In genomic region chr1:203794764-203795381, GRCh38 we compare ENCODE assay signal across 9 cellular contexts. TPM values are rescaled to one million over a fixed set of nuclear protein-coding genes. Genes with fewer than 3 reads are reported as not detected.
DNase-seq lines count a peak whose midpoint lies in the region; FAIRE-seq and TF ChIP-seq lines count a peak whose summit lies in the region.
"Had no signal": no experiment of that assay in that cellular context is flagged by ENCODE, and none has a peak within 500 bp of the region (broad histone marks: within the 10 kb centered on the region; RNA-seq: fewer than 3 reads in every experiment).

No MANE protein-coding gene starts in this region.

- peaks cover 44% of the 10 kb centered on the region for H3K79me2 ChIP-seq in OCI-LY3 (ENCODE audit: low read length)

- no peak for TF ChIP-seq CTCF in C4-2B (conservative IDR thresholded peaks at IDR 0.05)
- no peak for TF ChIP-seq CTCF in OCI-LY3 (IDR thresholded peaks at IDR 0.05; ENCODE audit: low read depth, low read length)
- TF ChIP-seq CTCF in neural crest cell (conservative IDR thresholded peaks at IDR 0.05), result no peak

- H3K27me3 Mint-ChIP-seq in neural crest cell (ENCODE audit: low read depth), result peaks cover 3% of the 10 kb centered on the region

- H3K27ac ChIP-seq in C4-2B (peak overlapping the region; percentile 93), OCI-LY3 (ENCODE audit: low read length) (no peak overlapping the region)
- peak overlapping the region; percentile 88 for H3K27ac ChIP-seq in effector memory CD4-positive, alpha-beta T cell (ENCODE audit: insufficient read depth, low read length, poor library complexity, severe bottlenecking)

- H3K9ac ChIP-seq in OCI-LY3 (ENCODE audit: low read length), result peak overlapping the region; percentile 96

- H3K9me3 Mint-ChIP-seq in neural crest cell, result peaks cover 20% of the 10 kb centered on the region

- no peak for DNase-seq in effector memory CD4-positive, alpha-beta T cell
- no peak for DNase-seq in neural crest cell (ENCODE audit: low read depth, low spot score)
- DNase-seq in frontal cortex (ENCODE audit: low spot score in 2 of 2), result no peak
- DNase-seq in NCI-H1092 (lab: John Stamatoyannopoulos, UW), result no peak
- no peak for DNase-seq in cerebellum (ENCODE audit: low spot score)
- DNase-seq in GM19239 (ENCODE audit: insufficient read length, low spot score), result no peak

- H3K9me3 ChIP-seq in OCI-LY3 (ENCODE audit: insufficient read depth, low read length), result no peaks in the 10 kb centered on the region
- no peaks in the 10 kb centered on the region for H3K9me3 ChIP-seq in effector memory CD4-positive, alpha-beta T cell (ENCODE audit: control insufficient read depth, low read length)

- FAIRE-seq in frontal cortex (lab: Jason Lieb, UNC) (no peak), GM19239 (lab: Jason Lieb, UNC) (no peak)

- H2AFZ ChIP-seq in OCI-LY3 (ENCODE audit: low read depth, low read length), result peak overlapping the region; percentile 85

- H3K4me1 Mint-ChIP-seq in neural crest cell, result peaks cover 48% of the 10 kb centered on the region

- H3K36me3 ChIP-seq in OCI-LY3 (replicated peaks; ENCODE audit: low read depth, low read length), result peaks cover 34% of the 10 kb centered on the region
- peaks cover 6% of the 10 kb centered on the region for H3K36me3 ChIP-seq in effector memory CD4-positive, alpha-beta T cell (ENCODE audit: control insufficient read depth, insufficient read depth, low read length)

- H3K36me3 Mint-ChIP-seq in neural crest cell (ENCODE audit: low read depth), result peaks cover 39% of the 10 kb centered on the region

- peaks cover 34% of the 10 kb centered on the region for H4K20me1 ChIP-seq in OCI-LY3 (ENCODE audit: insufficient read depth, low read length)

- no peak overlapping the region for H3K27ac Mint-ChIP-seq in neural crest cell (ENCODE audit: unreplicated experiment)

- H3K4me3 Mint-ChIP-seq in neural crest cell, result peak overlapping the region; percentile 99

- peak overlapping the region; percentile 82 for H3K4me3 ChIP-seq in OCI-LY3 (ENCODE audit: low read length)
- peak overlapping the region; percentile 91 for H3K4me3 ChIP-seq in effector memory CD4-positive, alpha-beta T cell (ENCODE audit: insufficient read depth, low read depth, low read length, poor library complexity, severe bottlenecking)

- H3K4me1 ChIP-seq in OCI-LY3 (ENCODE audit: low read length), result peaks cover 23% of the 10 kb centered on the region
- H3K4me1 ChIP-seq in effector memory CD4-positive, alpha-beta T cell (ENCODE audit: control insufficient read depth, insufficient read depth, low read length, poor library complexity, severe bottlenecking), result peaks cover 8% of the 10 kb centered on the region

- H3K27me3 ChIP-seq in OCI-LY3 (ENCODE audit: low read depth, low read length), result no peaks in the 10 kb centered on the region
- H3K27me3 ChIP-seq in effector memory CD4-positive, alpha-beta T cell (replicated peaks; ENCODE audit: control insufficient read depth, insufficient read depth, low read length, poor library complexity, severe bottlenecking), result no peaks in the 10 kb centered on the region

- peak overlapping the region; percentile 81 for H3K4me2 ChIP-seq in OCI-LY3 (ENCODE audit: low read length)

RNA-seq across cellular contexts. Expression of gene ZBED6, which starts 0.6 kb away (rescaled TPM):
- total RNA-seq in neural crest cell, result 26.3 and 28.2 TPM in 2 replicates
- total RNA-seq in frontal cortex, result 4.5 TPM
- 16.7 TPM for total RNA-seq in cerebellum

RNA-seq across cellular contexts. Expression of gene ZC3H11A, which starts 0.6 kb away (rescaled TPM):
- total RNA-seq in neural crest cell, result 101 and 108 TPM in 2 replicates
- total RNA-seq in frontal cortex, result 65.2 TPM
- total RNA-seq in cerebellum, result 80.5 TPM

RNA-seq across cellular contexts. Expression of gene LAX1, which starts 29.9 kb away (rescaled TPM):
- total RNA-seq in neural crest cell (not detected in 2 replicates), frontal cortex (not detected), cerebellum (not detected)
- total RNA-seq: NCI-H460 had no signal
